Comparison of ENCODE assay signal across 2 cellular contexts in the genomic region with DNA sequence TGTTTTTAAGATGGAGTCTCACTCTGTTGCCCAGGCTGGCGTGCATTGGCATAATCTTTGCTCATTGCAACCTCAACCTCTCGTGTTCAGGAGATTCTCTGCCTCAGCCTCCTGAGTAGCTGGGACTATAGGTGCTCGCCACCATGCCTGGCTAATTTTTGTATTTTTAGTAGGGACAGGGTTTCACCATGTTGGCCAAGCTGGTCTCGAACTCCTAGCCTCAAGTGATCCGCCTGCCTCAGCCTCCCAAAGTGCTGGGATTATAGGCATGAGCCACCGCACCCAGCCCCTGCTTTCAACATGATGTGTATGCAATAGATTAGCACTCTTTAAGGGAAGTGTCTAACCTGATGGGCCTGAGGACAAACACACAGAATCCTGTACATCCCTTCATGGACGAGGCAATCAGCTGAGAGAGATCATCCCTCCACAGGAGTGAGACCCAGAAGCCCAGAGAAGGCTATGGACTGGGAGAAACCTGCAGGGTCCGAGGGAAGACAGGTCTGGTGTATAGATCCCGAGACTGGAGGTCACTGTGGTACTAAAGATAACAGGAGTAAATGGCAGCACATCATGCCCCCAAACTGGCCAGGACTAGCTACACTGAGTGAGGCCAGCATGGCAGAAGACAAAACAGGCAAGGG.
TF ChIP-seq lines count a peak whose summit lies in the region.

No MANE protein-coding gene starts in this region.

TF ChIP-seq in HEK293, 187 proteins besides CTCF, POLR2A, EP300 and RAD21:
- TF ChIP-seq ZBTB17 (tag by site-specific recombination; IDR thresholded peaks at IDR 0.05) (peak; percentile 73), IKZF3 (tag by site-specific recombination; IDR thresholded peaks at IDR 0.05) (no peak)

TF ChIP-seq in H1, 55 proteins besides CTCF, POLR2A, EP300 and RAD21:
- no peak for TF ChIP-seq CEBPB (IDR thresholded peaks at IDR 0.05; ENCODE audit: low read depth, low read length)
